Comparison of ENCODE assay signal across 1 cellular context in the genomic region with DNA sequence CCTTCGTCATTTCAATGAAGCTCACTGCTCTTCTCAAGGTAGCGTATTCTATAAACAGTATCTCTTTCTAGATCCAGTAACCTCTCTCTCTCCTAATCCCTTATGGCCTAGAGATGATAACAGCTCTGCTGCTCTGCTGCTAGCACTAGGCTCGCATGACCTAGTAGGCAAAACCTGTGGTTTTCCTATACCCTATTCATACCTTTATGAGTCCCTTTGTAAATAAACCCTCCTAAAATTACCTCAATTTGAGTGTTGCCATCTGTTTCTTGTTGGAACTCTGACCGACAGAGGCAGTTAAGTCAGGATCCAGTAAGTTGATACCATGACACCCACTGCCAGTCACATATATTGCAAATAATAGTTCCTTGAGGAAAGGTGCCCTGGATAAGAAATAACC.
TF ChIP-seq lines count a peak whose summit lies in the region.

No MANE protein-coding gene starts in this region.

TF ChIP-seq in HEK293, 187 proteins besides CTCF, POLR2A, EP300 and RAD21 (continued from another document):
- TF ChIP-seq, protein P1, sequence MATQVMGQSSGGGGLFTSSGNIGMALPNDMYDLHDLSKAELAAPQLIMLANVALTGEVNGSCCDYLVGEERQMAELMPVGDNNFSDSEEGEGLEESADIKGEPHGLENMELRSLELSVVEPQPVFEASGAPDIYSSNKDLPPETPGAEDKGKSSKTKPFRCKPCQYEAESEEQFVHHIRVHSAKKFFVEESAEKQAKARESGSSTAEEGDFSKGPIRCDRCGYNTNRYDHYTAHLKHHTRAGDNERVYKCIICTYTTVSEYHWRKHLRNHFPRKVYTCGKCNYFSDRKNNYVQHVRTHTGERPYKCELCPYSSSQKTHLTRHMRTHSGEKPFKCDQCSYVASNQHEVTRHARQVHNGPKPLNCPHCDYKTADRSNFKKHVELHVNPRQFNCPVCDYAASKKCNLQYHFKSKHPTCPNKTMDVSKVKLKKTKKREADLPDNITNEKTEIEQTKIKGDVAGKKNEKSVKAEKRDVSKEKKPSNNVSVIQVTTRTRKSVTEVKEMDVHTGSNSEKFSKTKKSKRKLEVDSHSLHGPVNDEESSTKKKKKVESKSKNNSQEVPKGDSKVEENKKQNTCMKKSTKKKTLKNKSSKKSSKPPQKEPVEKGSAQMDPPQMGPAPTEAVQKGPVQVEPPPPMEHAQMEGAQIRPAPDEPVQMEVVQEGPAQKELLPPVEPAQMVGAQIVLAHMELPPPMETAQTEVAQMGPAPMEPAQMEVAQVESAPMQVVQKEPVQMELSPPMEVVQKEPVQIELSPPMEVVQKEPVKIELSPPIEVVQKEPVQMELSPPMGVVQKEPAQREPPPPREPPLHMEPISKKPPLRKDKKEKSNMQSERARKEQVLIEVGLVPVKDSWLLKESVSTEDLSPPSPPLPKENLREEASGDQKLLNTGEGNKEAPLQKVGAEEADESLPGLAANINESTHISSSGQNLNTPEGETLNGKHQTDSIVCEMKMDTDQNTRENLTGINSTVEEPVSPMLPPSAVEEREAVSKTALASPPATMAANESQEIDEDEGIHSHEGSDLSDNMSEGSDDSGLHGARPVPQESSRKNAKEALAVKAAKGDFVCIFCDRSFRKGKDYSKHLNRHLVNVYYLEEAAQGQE (tag by site-specific recombination; IDR thresholded peaks at IDR 0.05) = no peak
- no peak for TF ChIP-seq ZFP3 (tag by site-specific recombination; IDR thresholded peaks at IDR 0.05; ENCODE audit: low read depth)
- TF ChIP-seq ZNF350 (tag by site-specific recombination; IDR thresholded peaks at IDR 0.05) = no peak
- no peak for TF ChIP-seq ZNF114 (tag by site-specific recombination; IDR thresholded peaks at IDR 0.05)
- TF ChIP-seq ZNF214 (tag by site-specific recombination; IDR thresholded peaks at IDR 0.05; ENCODE audit: borderline replicate concordance) = no peak
TF ChIP-seq in HEK293: peak in this region for 13.
